ENCODE assay signal across 22 cellular contexts in genomic region chr4:13238936-13239335, GRCh38.
"Had no signal": no experiment of that assay in that cellular context is flagged by ENCODE, and none has a peak within 500 bp of the region (broad histone marks: within the 10 kb centered on the region; RNA-seq: fewer than 3 reads in every experiment).

No MANE protein-coding gene starts in this region.

- H3K4me3 Mint-ChIP-seq: activated CD4-positive, alpha-beta memory T cell treated with anti-CD3 and anti-CD28 coated beads, Interleukin-2, amount 10 ng/mL, durations not matched to agents 7 days and 5 days; activated CD4-positive, alpha-beta T cell treated with anti-CD3 and anti-CD28 coated beads for 36 hours; activated naive CD4-positive, alpha-beta T cell treated with anti-CD3 and anti-CD28 coated beads, Interleukin-2, amount 10 ng/mL, durations not matched to agents 7 days and 5 days; activated naive CD8-positive, alpha-beta T cell treated with anti-CD3 and anti-CD28 coated beads for 36 hours; activated T-cell treated with anti-CD3 and anti-CD28 coated beads, Interleukin-2, amount 50 U/mL, for 72 hours; IgD-negative memory B cell; T-cell had no signal

- H3K36me3 Mint-ChIP-seq: activated naive CD4-positive, alpha-beta T cell treated with anti-CD3 and anti-CD28 coated beads, Interleukin-2, amount 10 ng/mL, durations not matched to agents 7 days and 5 days; IgD-negative memory B cell had no signal

- H3K27me3 Mint-ChIP-seq: activated CD4-positive, alpha-beta memory T cell treated with anti-CD3 and anti-CD28 coated beads, Interleukin-2, amount 10 ng/mL, durations not matched to agents 7 days and 5 days; activated CD4-positive, alpha-beta T cell treated with anti-CD3 and anti-CD28 coated beads for 36 hours; activated naive CD4-positive, alpha-beta T cell treated with anti-CD3 and anti-CD28 coated beads, Interleukin-2, amount 10 ng/mL, durations not matched to agents 7 days and 5 days; activated naive CD8-positive, alpha-beta T cell treated with anti-CD3 and anti-CD28 coated beads for 36 hours; IgD-negative memory B cell; T-cell had no signal

- H3K9me3 Mint-ChIP-seq: activated naive CD4-positive, alpha-beta T cell treated with anti-CD3 and anti-CD28 coated beads, Interleukin-2, amount 10 ng/mL, durations not matched to agents 7 days and 5 days had no signal

- ATAC-seq: activated CD4-positive, alpha-beta T cell treated with anti-CD3 and anti-CD28 coated beads for 36 hours; activated T-cell treated with anti-CD3 and anti-CD28 coated beads, Interleukin-2, amount 50 U/mL, for 72 hours; PC-3; T-cell had no signal

- H3K27ac Mint-ChIP-seq: activated CD4-positive, alpha-beta memory T cell treated with anti-CD3 and anti-CD28 coated beads, Interleukin-2, amount 10 ng/mL, durations not matched to agents 7 days and 5 days; activated CD4-positive, alpha-beta T cell treated with anti-CD3 and anti-CD28 coated beads for 36 hours; activated naive CD4-positive, alpha-beta T cell treated with anti-CD3 and anti-CD28 coated beads, Interleukin-2, amount 10 ng/mL, durations not matched to agents 7 days and 5 days; activated naive CD8-positive, alpha-beta T cell treated with anti-CD3 and anti-CD28 coated beads for 36 hours; activated T-cell treated with anti-CD3 and anti-CD28 coated beads, Interleukin-2, amount 50 U/mL, for 72 hours; activated T-helper 2 cell treated with anti-CD3 and anti-CD28 coated beads, Interferon-gamma antibody, Interleukin-2, Interleukin-4, amounts not matched to agents 10 μg/mL and 5 μg/mL and 100 μg/mL, durations not matched to agents 14 hours and 24 hours and 36 hours; IgD-negative memory B cell; T-cell had no signal

- H3K4me1 Mint-ChIP-seq: activated naive CD4-positive, alpha-beta T cell treated with anti-CD3 and anti-CD28 coated beads, Interleukin-2, amount 10 ng/mL, durations not matched to agents 7 days and 5 days; T-cell had no signal

- DNase-seq: activated CD4-positive, alpha-beta memory T cell treated with anti-CD3 and anti-CD28 coated beads, Interleukin-2, amount 10 ng/mL, durations not matched to agents 7 days and 5 days; activated CD4-positive, alpha-beta T cell treated with anti-CD3 and anti-CD28 coated beads for 36 hours; activated CD4-positive, alpha-beta T cell treated with anti-CD3 and anti-CD28 coated beads, Interleukin-2, amount 50 U/mL, for 1 hour; activated CD8-positive, alpha-beta memory T cell treated with anti-CD3 and anti-CD28 coated beads, Interleukin-2, amount 50 U/mL, for 4 hours; activated gamma-delta T cell treated with Interleukin-2 at 50 U/mL for 16 hours; activated naive CD4-positive, alpha-beta T cell treated with anti-CD3 and anti-CD28 coated beads, Interleukin-2, amount 10 ng/mL, durations not matched to agents 7 days and 5 days; activated naive CD8-positive, alpha-beta T cell treated with anti-CD3 and anti-CD28 coated beads for 36 hours; activated T-cell treated with anti-CD3 and anti-CD28 coated beads, Interleukin-2, amount 50 U/mL, for 72 hours; brain microvascular endothelial cell; NCI-H1105 treated with DMSO at 0.1 percent for 48 hours; NCI-H1436 treated with DMSO at 0.1 percent for 48 hours; NCI-H187; NCI-H2107; NCI-H524 treated with DMSO at 0.1 percent for 48 hours; NCI-H774; PC-3; SIG-M5; T-cell; T-helper 2 cell; T1000 had no signal
